ENCODE assay signal across 23 cellular contexts in genomic region chr1:183742367-183742766, GRCh38.
A peak's percentile ranks its signal among the peaks of the same experiment; 100 is the strongest.
DNase-seq lines count a peak whose midpoint lies in the region; ATAC-seq, FAIRE-seq and TF ChIP-seq lines count a peak whose summit lies in the region.
"Had no signal": no experiment of that assay in that cellular context is flagged by ENCODE, and none has a peak within 500 bp of the region (broad histone marks: within the 10 kb centered on the region; RNA-seq: fewer than 3 reads in every experiment).

No MANE protein-coding gene starts in this region.

- POLR2A ChIA-PET in HepG2 (lab: Yijun Ruan, JAX): no interaction called here

- in situ Hi-C loops in HepG2 (cut with HindIII; ENCODE audit: extremely low pct_ligation_motif_present, low pct_unique_long_range_greater_than_20kb): no loop called here

- no peaks in the 10 kb centered on the region for H3K4me1 ChIP-seq in HepG2 (ENCODE audit: insufficient read depth, low read length)
- no peaks in the 10 kb centered on the region for H3K4me1 ChIP-seq in right lobe of liver
- H3K4me1 ChIP-seq in Karpas-422 (ENCODE audit: low read length): no peaks in the 10 kb centered on the region
- H3K4me1 ChIP-seq in small intestine (ENCODE audit: control insufficient read depth in 2 of 2, insufficient read depth in 1 of 2, low read depth in 1 of 2, low read length in 1 of 2): no peaks in the 10 kb centered on the region
- H3K4me1 ChIP-seq: A549; BLaER1 treated with 17β-estradiol and CSF1 and Interleukin-3, amounts not matched to agents 10 nM and 100 nM had no signal

- WGBS in HepG2 (ENCODE audit: low lambda C conversion rate): 80% methylated on average over 3 of the region's 3 CpGs
- WGBS in right lobe of liver (ENCODE audit: insufficient coverage, low coverage, low lambda C conversion rate, missing lambda C conversion rate): 85% methylated on average over 3 of the region's 3 CpGs
- 53 to 76% (median 71%) methylated on average over 3 of the region's 3 CpGs for WGBS in small intestine, 3 donors

- H3K9ac ChIP-seq in HepG2 (ENCODE audit: insufficient read depth, low read depth, low read length) (no peak overlapping the region), Karpas-422 (ENCODE audit: low read length) (no peak overlapping the region)
- H3K9ac ChIP-seq: BLaER1 treated with 17β-estradiol and CSF1 and Interleukin-3, amounts not matched to agents 10 nM and 100 nM had no signal

- CTCF ChIA-PET in HepG2 (lab: Yijun Ruan, JAX; ENCODE audit: low intra/inter-chr PET ratio, low total read pairs): no interaction called here

- intact Hi-C loops in HepG2 (cut with micrococcal nuclease; ENCODE audit: unreplicated experiment): no loop called here
- intact Hi-C loops in right lobe of liver (cut with DNase I): no loop called here

- DNase-seq in HepG2 (ENCODE audit: low spot score) (no peak), right lobe of liver (no peak), Karpas-422 (peak; percentile 19), small intestine (peak; percentile 15), hepatic stellate cell (ENCODE audit: low spot score) (no peak), caudate nucleus (lab: John Stamatoyannopoulos, UW) (no peak)
- DNase-seq: AML-193; CD4-positive, alpha-beta T cell; CD8-positive, alpha-beta T cell; DMS 273 treated with DMSO at 0.1 percent for 48 hours; DMS153; DMS53; DMS79; DND-41; EL; GDM1 had no signal

- TF ChIP-seq RAD21 in HepG2 (CRISPR knock-in tag; IDR thresholded peaks at IDR 0.05): no peak

- no peaks in the 10 kb centered on the region for H4K20me1 ChIP-seq in HepG2 (ENCODE audit: insufficient read depth, low read length)
- no peaks in the 10 kb centered on the region for H4K20me1 ChIP-seq in Karpas-422 (ENCODE audit: insufficient read depth, low read depth, low read length)
- H4K20me1 ChIP-seq: BLaER1 treated with 17β-estradiol and CSF1 and Interleukin-3, amounts not matched to agents 10 nM and 100 nM had no signal

- no TSS peak for BruUV-seq in HepG2 (replicated peaks; lab: Mats Ljungman, UMichigan)

- no peak for TF ChIP-seq CTCF in HepG2 (CRISPR knock-in tag; IDR thresholded peaks at IDR 0.05)
- TF ChIP-seq CTCF in right lobe of liver (IDR thresholded peaks at IDR 0.05): no peak

- no peak overlapping the region for H2AFZ ChIP-seq in HepG2 (ENCODE audit: low read length)
- H2AFZ ChIP-seq in Karpas-422 (ENCODE audit: low read length): no peak overlapping the region

- TF ChIP-seq POLR2A in HepG2 (IDR thresholded peaks at IDR 0.05; ENCODE audit: insufficient read depth in 1 of 2, low read depth in 2 of 2, low read length in 2 of 2) (no peak), right lobe of liver (IDR thresholded peaks at IDR 0.05) (no peak)

- FAIRE-seq in HepG2 (lab: Jason Lieb, UNC) (no peak), small intestine (lab: Jason Lieb, UNC) (no peak)
- FAIRE-seq: A549, GM12878, GM12892, GM18507 had no signal

- TF ChIP-seq EP300 in HepG2 (IDR thresholded peaks at IDR 0.05; ENCODE audit: low read depth in 2 of 2, low read length in 2 of 2): no peak
- TF ChIP-seq EP300 in HepG2 (CRISPR knock-in tag; IDR thresholded peaks at IDR 0.05; ENCODE audit: borderline replicate concordance): no peak

- H3K4me3 ChIP-seq in HepG2 (replicated peaks in 1 of 3; ENCODE audit: insufficient read depth in 1 of 3, low read depth in 2 of 3, low read length in 3 of 3) (no peak overlapping the region), right lobe of liver (no peak overlapping the region), Karpas-422 (ENCODE audit: low read length) (no peak overlapping the region), small intestine (ENCODE audit: low read depth in 1 of 2, low read length in 2 of 2) (no peak overlapping the region)
- H3K4me3 ChIP-seq: A549; BLaER1 treated with 17β-estradiol and CSF1 and Interleukin-3, amounts not matched to agents 10 nM and 100 nM; GM12878 had no signal

- H3K27me3 ChIP-seq in HepG2 (ENCODE audit: control insufficient read depth in 1 of 2, insufficient read depth in 2 of 2, low read length in 2 of 2): no peaks in the 10 kb centered on the region
- H3K27me3 ChIP-seq in right lobe of liver: no peaks in the 10 kb centered on the region
- no peaks in the 10 kb centered on the region for H3K27me3 ChIP-seq in Karpas-422 (ENCODE audit: low read length)
- no peaks in the 10 kb centered on the region for H3K27me3 ChIP-seq in small intestine (ENCODE audit: control insufficient read depth in 2 of 2, insufficient read depth in 2 of 2, low read length in 2 of 2)
- H3K27me3 ChIP-seq: BLaER1 treated with 17β-estradiol and CSF1 and Interleukin-3, amounts not matched to agents 10 nM and 100 nM had no signal

- H3K9me3 ChIP-seq in HepG2 (ENCODE audit: low read length) (no peaks in the 10 kb centered on the region), right lobe of liver (no peaks in the 10 kb centered on the region), Karpas-422 (ENCODE audit: low read length) (no peaks in the 10 kb centered on the region), small intestine (ENCODE audit: control insufficient read depth, low read depth) (no peaks in the 10 kb centered on the region)
- H3K9me3 ChIP-seq: A549 had no signal

- H3K9me2 ChIP-seq in Karpas-422 (replicated peaks; ENCODE audit: insufficient read depth, low read length): no peaks in the 10 kb centered on the region

- H3K27ac ChIP-seq in HepG2 (ENCODE audit: extremely low read length, insufficient read depth, low read length) (no peak overlapping the region), right lobe of liver (no peak overlapping the region), Karpas-422 (ENCODE audit: low read length) (no peak overlapping the region), small intestine (ENCODE audit: low read depth in 1 of 2, low read length in 1 of 2) (no peak overlapping the region), caudate nucleus (ENCODE audit: low read depth, low read length) (no peak overlapping the region)
- H3K27ac ChIP-seq: 22Rv1; A549; BLaER1 treated with 17β-estradiol and CSF1 and Interleukin-3, amounts not matched to agents 10 nM and 100 nM; C4-2B had no signal

- peaks cover 0 to 1% of the 10 kb centered on the region in 2 experiments; a peak in 2 of 5 replicates for H3K36me3 ChIP-seq in HepG2 (replicated peaks in 1 of 2; ENCODE audit: control insufficient read depth in 1 of 2, insufficient read depth in 2 of 2, low read length in 2 of 2)
- H3K36me3 ChIP-seq in right lobe of liver: no peaks in the 10 kb centered on the region
- no peaks in the 10 kb centered on the region for H3K36me3 ChIP-seq in Karpas-422 (ENCODE audit: insufficient read depth, low read length)
- H3K36me3 ChIP-seq in small intestine (ENCODE audit: control insufficient read depth in 2 of 2, insufficient read depth in 2 of 2, low read length in 2 of 2): no peaks in the 10 kb centered on the region

- H3K4me2 ChIP-seq in HepG2 (ENCODE audit: low read depth, low read length) (no peak overlapping the region), Karpas-422 (ENCODE audit: low read depth, low read length, poor library complexity, severe bottlenecking) (no peak overlapping the region)
- H3K4me2 ChIP-seq: A549; BLaER1 treated with 17β-estradiol and CSF1 and Interleukin-3, amounts not matched to agents 10 nM and 100 nM had no signal

- no peaks in the 10 kb centered on the region for H3K79me2 ChIP-seq in HepG2 (ENCODE audit: insufficient read depth, low read length)
- no peaks in the 10 kb centered on the region for H3K79me2 ChIP-seq in Karpas-422 (ENCODE audit: low read length)

- ATAC-seq in HepG2: peak; percentile 56; the same call in 2 of the 3 replicates
- no peak for ATAC-seq in right lobe of liver
- ATAC-seq: A549; CD8-positive, alpha-beta T cell; GM12878 had no signal

TF ChIP-seq in HepG2, 621 proteins besides CTCF, POLR2A, EP300 and RAD21:
- TF ChIP-seq DMTF1 (CRISPR knock-in tag; IDR thresholded peaks at IDR 0.05) (no peak), ZBTB33 (CRISPR knock-in tag; IDR thresholded peaks at IDR 0.05) (peak; percentile 74)

Comparison
In these comparisons a context has a peak if more than half of its experiments do, and no peak if none do; other contexts are left out.
1. DNase-seq: peak in Karpas-422 (single experiment) and small intestine (single experiment); none in HepG2 (single experiment), right lobe of liver (0 of 3), hepatic stellate cell (single experiment) and caudate nucleus (0 of 61).